In genomic region chr3:20245781-20246180, GRCh38 we compare ENCODE assay signal across 24 cellular contexts. TPM values are rescaled to one million over a fixed set of nuclear protein-coding genes. Genes with fewer than 3 reads are reported as not detected.
DNase-seq lines count a peak whose midpoint lies in the region; ATAC-seq and TF ChIP-seq lines count a peak whose summit lies in the region.
"Had no signal": no experiment of that assay in that cellular context is flagged by ENCODE, and none has a peak within 500 bp of the region (broad histone marks: within the 10 kb centered on the region; RNA-seq: fewer than 3 reads in every experiment).

No MANE protein-coding gene starts in this region.

- no peak for ATAC-seq in Right ventricle myocardium inferior
- ATAC-seq: activated CD4-positive, CD25-positive, alpha-beta regulatory T cell treated with anti-CD3 and anti-CD28 coated beads, Interleukin-2, amount 50 U/mL, for 24 hours; CD8-positive, alpha-beta T cell; pancreas had no signal

- H3K4me3 ChIP-seq in Karpas-422 (ENCODE audit: low read length) (peak overlapping the region; percentile 36; the same call in 1 of the 2 replicates), liver (ENCODE audit: low read depth in 1 of 3, low read length in 3 of 3) (no peak overlapping the region)
- H3K4me3 ChIP-seq: A549, pancreas, transverse colon had no signal

- no peaks in the 10 kb centered on the region for H3K27me3 ChIP-seq in Karpas-422 (ENCODE audit: low read length)
- no peaks in the 10 kb centered on the region for H3K27me3 ChIP-seq in liver (ENCODE audit: control insufficient read depth in 4 of 4, insufficient read depth in 4 of 4, low read length in 3 of 4)
- H3K27me3 ChIP-seq: pancreas, transverse colon had no signal

- no peaks in the 10 kb centered on the region for H3K9me2 ChIP-seq in Karpas-422 (replicated peaks; ENCODE audit: insufficient read depth, low read length)

- DNase-seq in SIG-M5 treated with dmso at 0.1 percent for 504 hours (lab: John Stamatoyannopoulos, UW; ENCODE audit: unreplicated experiment): peak; percentile 3
- DNase-seq in SIG-M5 (lab: John Stamatoyannopoulos, UW): no peak
- DNase-seq in Karpas-422: peak; percentile 62
- DNase-seq in SK-MEL-5 (ENCODE audit: low read depth, low spot score): peak; percentile 26
- DNase-seq in Right ventricle myocardium inferior (ENCODE audit: missing footprints): no peak
- no peak for DNase-seq in mucosa of gallbladder (ENCODE audit: low spot score)
- no peak for DNase-seq in midbrain (lab: John Stamatoyannopoulos, UW)
- DNase-seq: activated CD4-positive, alpha-beta T cell treated with anti-CD3 and anti-CD28 coated beads, Interleukin-2, amount 50 U/mL, for 48 hours; aorta; caudate nucleus; CD8-positive, alpha-beta T cell; cortex of kidney; mammary epithelial cell; NCI-H1417; NCI-H2081 treated with DMSO at 0.1 percent for 48 hours; NCI-H345; NCI-H748 treated with DMSO at 0.1 percent for 48 hours; pancreas; stimulated activated CD4-positive, alpha-beta T cell treated with anti-CD3 and anti-CD28 coated beads, Interleukin-2, amount 100 ng/mL, for 24 hours; transverse colon had no signal

- intact Hi-C loops in Right ventricle myocardium inferior (cut with DNase I): no loop called here

- H2AFZ ChIP-seq in Karpas-422 (ENCODE audit: low read length): peak overlapping the region; percentile 94

- H3K79me2 ChIP-seq in Karpas-422 (ENCODE audit: low read length): no peaks in the 10 kb centered on the region

- TF ChIP-seq CTCF in liver (IDR thresholded peaks at IDR 0.05; ENCODE audit: low read depth, low read length, missing input control): peak; percentile 10

- H3K9me3 ChIP-seq in Karpas-422 (ENCODE audit: low read length) (no peaks in the 10 kb centered on the region), liver (ENCODE audit: control insufficient read depth in 4 of 4, low read length in 3 of 4) (peaks cover 0 to 19% (median 3%) of the 10 kb centered on the region in 4 donors)
- H3K9me3 ChIP-seq: A549, pancreas, transverse colon had no signal

- H3K4me1 ChIP-seq in Karpas-422 (ENCODE audit: low read length) (peaks cover 22% of the 10 kb centered on the region), liver (ENCODE audit: control insufficient read depth in 4 of 4, insufficient read depth in 4 of 4, low read length in 3 of 4) (no peaks in the 10 kb centered on the region)
- H3K4me1 ChIP-seq: A549, pancreas, transverse colon had no signal

- H3K36me3 ChIP-seq in Karpas-422 (ENCODE audit: insufficient read depth, low read length) (no peaks in the 10 kb centered on the region), liver (ENCODE audit: control insufficient read depth in 4 of 4, insufficient read depth in 3 of 4, low read depth in 1 of 4, low read length in 3 of 4) (no peaks in the 10 kb centered on the region)
- H3K36me3 ChIP-seq: pancreas, transverse colon had no signal

- TF ChIP-seq RAD21 in liver (IDR thresholded peaks at IDR 0.05): no peak

- no peaks in the 10 kb centered on the region for H4K20me1 ChIP-seq in Karpas-422 (ENCODE audit: insufficient read depth, low read depth, low read length)

- H3K9ac ChIP-seq in Karpas-422 (ENCODE audit: low read length): no peak overlapping the region
- H3K9ac ChIP-seq in liver (ENCODE audit: low read depth in 1 of 2, low read length in 2 of 2): no peak overlapping the region

- in situ Hi-C loops in SK-MEL-5 (cut with HindIII; ENCODE audit: low pct_unique_long_range_greater_than_20kb, low sequenced_read_pairs): no loop called here

- 88% methylated on average over 3 of the region's 3 CpGs for WGBS in liver

- H3K27ac ChIP-seq in Karpas-422 (ENCODE audit: low read length) (peak overlapping the region; percentile 65), liver (ENCODE audit: low read depth in 1 of 2, low read length in 2 of 2) (no peak overlapping the region)
- H3K27ac ChIP-seq: A549, HL-60, pancreas, transverse colon had no signal

- H3K4me2 ChIP-seq in Karpas-422 (ENCODE audit: low read depth, low read length, poor library complexity, severe bottlenecking): peak overlapping the region; percentile 69
- H3K4me2 ChIP-seq: A549 had no signal

TF ChIP-seq in liver, 16 proteins besides CTCF, POLR2A, EP300 and RAD21:
- TF ChIP-seq NR2F2 (IDR thresholded peaks at IDR 0.05) (no peak), FOXA1 (IDR thresholded peaks at IDR 0.05) (no peak), SP1 (IDR thresholded peaks at IDR 0.05) (no peak), JUND (IDR thresholded peaks at IDR 0.05) (no peak), ATF3 (IDR thresholded peaks at IDR 0.05) (no peak), HNF4A (conservative IDR thresholded peaks at IDR 0.05) (no peak), GABPA (IDR thresholded peaks at IDR 0.05 in 1 of 2, conservative IDR thresholded peaks at IDR 0.05 in 1 of 2) (no peak), RXRA (IDR thresholded peaks at IDR 0.05) (no peak), FOXA2 (IDR thresholded peaks at IDR 0.05) (no peak), YY1 (IDR thresholded peaks at IDR 0.05) (no peak), TAF1 (conservative IDR thresholded peaks at IDR 0.05) (no peak)

RNA-seq across cellular contexts. Expression of gene SGO1, which starts 59.8 kb away (rescaled TPM):
- total RNA-seq in Karpas-422 (2014; rRNA removed; shearing (Covaris generic); ENCODE audit: low replicate concordance): 11.6 and 22.4 TPM in 2 replicates
- total RNA-seq in SK-MEL-5 (2014; rRNA removed; shearing (Covaris generic)): 12.6 and 13.6 TPM in 2 replicates
- 13.5 and 16.1 TPM in 2 replicates for polyA plus RNA-seq in SK-MEL-5 (2015; cell fraction: cytosol; rRNA removed)
- polyA plus RNA-seq in SK-MEL-5 (2015; cell fraction: nucleus; rRNA removed): 11.6 and 24.7 TPM in 2 replicates
- total RNA-seq in liver (1 to 10 TPM in 1 of 2 donors, under 1 TPM in 1; 0.42 to 9.6 TPM), Right ventricle myocardium inferior (0.43 TPM), mucosa of gallbladder (0.83 TPM)
- polyA plus RNA-seq in liver: under 1 TPM; 0.69 to 0.74 TPM

Comparison
In these comparisons a context has a peak if more than half of its experiments do, and no peak if none do; other contexts are left out.
1. DNase-seq: peak in SIG-M5 treated with dmso at 0.1 percent for 504 hours (single experiment), Karpas-422 (single experiment) and SK-MEL-5 (single experiment); none in SIG-M5 (single experiment), Right ventricle myocardium inferior (single experiment), mucosa of gallbladder (single experiment) and midbrain (single experiment).